In genomic region chr10:77085344-77085743, GRCh38 we compare ENCODE assay signal across 19 cellular contexts.
A peak's percentile ranks its signal among the peaks of the same experiment; 100 is the strongest.
DNase-seq lines count a peak whose midpoint lies in the region; ATAC-seq and TF ChIP-seq lines count a peak whose summit lies in the region.
"Had no signal": no experiment of that assay in that cellular context is flagged by ENCODE, and none has a peak within 500 bp of the region (broad histone marks: within the 10 kb centered on the region; RNA-seq: fewer than 3 reads in every experiment).

No MANE protein-coding gene starts in this region.

- TF ChIP-seq POLR2A in esophagus muscularis mucosa (IDR thresholded peaks at IDR 0.05; ENCODE audit: low read depth), result no peak
- no peak for TF ChIP-seq POLR2A in transverse colon (IDR thresholded peaks at IDR 0.05)

- H3K79me2 ChIP-seq in osteoblast (ENCODE audit: insufficient read depth, low read length), result no peaks in the 10 kb centered on the region

- H3K4me2 ChIP-seq in osteoblast (ENCODE audit: insufficient read depth, low read length), result no peak overlapping the region
- H3K4me2 ChIP-seq: BLaER1 had no signal

- intact Hi-C loops in esophagus muscularis mucosa (cut with DNase I), result no loop called here
- intact Hi-C loops in transverse colon (cut with DNase I; ENCODE audit: low total_unique reads), result no loop called here
- intact Hi-C loops in left cardiac atrium (cut with DNase I), result no loop called here

- peaks cover 24% of the 10 kb centered on the region for H3K4me1 Mint-ChIP-seq in mesothelial cell of epicardium
- H3K4me1 Mint-ChIP-seq: B cell; CD4-positive, CD25-positive, alpha-beta regulatory T cell had no signal

- no peak for ATAC-seq in left cardiac atrium
- ATAC-seq: CD8-positive, alpha-beta T cell had no signal

- no peaks in the 10 kb centered on the region for H4K20me1 ChIP-seq in osteoblast (ENCODE audit: insufficient read depth, low read length)
- H4K20me1 ChIP-seq: BLaER1 had no signal

- peak overlapping the region; percentile 79 to 81 (median 80) for H3K27ac ChIP-seq in esophagus muscularis mucosa (replicated peaks in 1 of 4)
- H3K27ac ChIP-seq in osteoblast (ENCODE audit: low read depth, low read length), result no peak overlapping the region
- H3K27ac ChIP-seq in transverse colon, result peak overlapping the region in 3 of 4 donors; percentile 12 to 72 (median 72)
- H3K27ac ChIP-seq: 22Rv1, BLaER1, C4-2B had no signal

- TF ChIP-seq CTCF in esophagus muscularis mucosa (IDR thresholded peaks at IDR 0.05) (no peak), mesothelial cell of epicardium (IDR thresholded peaks at IDR 0.05; ENCODE audit: unreplicated experiment) (no peak), osteoblast (IDR thresholded peaks at IDR 0.05; ENCODE audit: extremely low read depth, low read depth, low read length) (no peak), transverse colon (IDR thresholded peaks at IDR 0.05) (no peak)

- TF ChIP-seq EP300 in esophagus muscularis mucosa (IDR thresholded peaks at IDR 0.05) (no peak), transverse colon (IDR thresholded peaks at IDR 0.05; ENCODE audit: low read depth) (no peak)

- H3K9me3 ChIP-seq in esophagus muscularis mucosa (no peaks in the 10 kb centered on the region), osteoblast (ENCODE audit: low read depth, low read length) (no peaks in the 10 kb centered on the region), transverse colon (no peaks in the 10 kb centered on the region)
- H3K9me3 ChIP-seq: BLaER1, Caco-2 had no signal

- DNase-seq in esophagus muscularis mucosa (ENCODE audit: extremely low spot score) (no peak), mesothelial cell of epicardium (ENCODE audit: low spot score in 2 of 2, unreplicated experiment in 2 of 2) (no peak), osteoblast (ENCODE audit: insufficient read length, low spot score, missing footprints) (peak; percentile 36), transverse colon (no peak), dedifferentiated amniotic fluid mesenchymal stem cell (ENCODE audit: extremely low spot score) (no peak), left cardiac atrium (no peak), T-helper 2 cell (no peak), GOT3 (lab: John Stamatoyannopoulos, UW) (no peak)
- DNase-seq: Caco-2; CD4-positive, CD25-positive, alpha-beta regulatory T cell; CD8-positive, alpha-beta T cell; DMS153; DND-41; H7; HCEC 1CT had no signal

- H3K9me3 Mint-ChIP-seq in mesothelial cell of epicardium, result no peaks in the 10 kb centered on the region
- H3K9me3 Mint-ChIP-seq: CD4-positive, CD25-positive, alpha-beta regulatory T cell; CD8-positive, alpha-beta T cell had no signal

- in situ Hi-C loops in transverse colon (cut with MboI; ENCODE audit: low pct_ligation_motif_present in 1 of 4, low pct_unique_long_range_greater_than_20kb in 1 of 4, low sequenced_read_pairs in 3 of 4), result no loop called here

- H2AFZ ChIP-seq in osteoblast (ENCODE audit: low read length), result no peak overlapping the region

- peaks cover 6 to 57% (median 51%) of the 10 kb centered on the region in 4 donors for H3K4me1 ChIP-seq in esophagus muscularis mucosa
- H3K4me1 ChIP-seq in osteoblast (ENCODE audit: insufficient read depth, low read length), result peaks cover 5% of the 10 kb centered on the region
- peaks cover 0 to 12% (median 1%) of the 10 kb centered on the region in 4 donors for H3K4me1 ChIP-seq in transverse colon

- WGBS in esophagus muscularis mucosa, result 41% methylated on average over 4 of the region's 4 CpGs
- 71 to 75% methylated on average over 4 of the region's 4 CpGs for WGBS in transverse colon (ENCODE audit: low coverage in 1 of 2), 2 donors

- H3K27me3 ChIP-seq in esophagus muscularis mucosa, result no peaks in the 10 kb centered on the region
- no peaks in the 10 kb centered on the region for H3K27me3 ChIP-seq in osteoblast (ENCODE audit: insufficient read depth, low read length)
- H3K27me3 ChIP-seq in transverse colon, result no peaks in the 10 kb centered on the region
- H3K27me3 ChIP-seq: BLaER1 had no signal

- H3K36me3 ChIP-seq in esophagus muscularis mucosa (peaks cover 0 to 15% (median 7%) of the 10 kb centered on the region in 4 donors), osteoblast (ENCODE audit: insufficient read depth, low read length) (no peaks in the 10 kb centered on the region), transverse colon (no peaks in the 10 kb centered on the region)
- H3K36me3 ChIP-seq: BLaER1 had no signal

- H3K4me3 ChIP-seq in esophagus muscularis mucosa (no peak overlapping the region), osteoblast (ENCODE audit: insufficient read depth, low read length) (no peak overlapping the region), transverse colon (no peak overlapping the region)
- H3K4me3 ChIP-seq: BLaER1 had no signal

- peak overlapping the region; percentile 17 for H3K27ac Mint-ChIP-seq in mesothelial cell of epicardium
- H3K27ac Mint-ChIP-seq: B cell; CD4-positive, CD25-positive, alpha-beta regulatory T cell; CD8-positive, alpha-beta T cell had no signal

- no peaks in the 10 kb centered on the region for H3K27me3 Mint-ChIP-seq in mesothelial cell of epicardium (ENCODE audit: low read depth)
- H3K27me3 Mint-ChIP-seq: B cell; CD4-positive, CD25-positive, alpha-beta regulatory T cell had no signal

- peaks cover 13% of the 10 kb centered on the region for H3K36me3 Mint-ChIP-seq in mesothelial cell of epicardium
- H3K36me3 Mint-ChIP-seq: CD4-positive, CD25-positive, alpha-beta regulatory T cell; CD8-positive, alpha-beta T cell had no signal

- no peak overlapping the region for H3K4me3 Mint-ChIP-seq in mesothelial cell of epicardium
- H3K4me3 Mint-ChIP-seq: B cell; CD4-positive, CD25-positive, alpha-beta regulatory T cell; CD8-positive, alpha-beta T cell had no signal
